In the genomic region with DNA sequence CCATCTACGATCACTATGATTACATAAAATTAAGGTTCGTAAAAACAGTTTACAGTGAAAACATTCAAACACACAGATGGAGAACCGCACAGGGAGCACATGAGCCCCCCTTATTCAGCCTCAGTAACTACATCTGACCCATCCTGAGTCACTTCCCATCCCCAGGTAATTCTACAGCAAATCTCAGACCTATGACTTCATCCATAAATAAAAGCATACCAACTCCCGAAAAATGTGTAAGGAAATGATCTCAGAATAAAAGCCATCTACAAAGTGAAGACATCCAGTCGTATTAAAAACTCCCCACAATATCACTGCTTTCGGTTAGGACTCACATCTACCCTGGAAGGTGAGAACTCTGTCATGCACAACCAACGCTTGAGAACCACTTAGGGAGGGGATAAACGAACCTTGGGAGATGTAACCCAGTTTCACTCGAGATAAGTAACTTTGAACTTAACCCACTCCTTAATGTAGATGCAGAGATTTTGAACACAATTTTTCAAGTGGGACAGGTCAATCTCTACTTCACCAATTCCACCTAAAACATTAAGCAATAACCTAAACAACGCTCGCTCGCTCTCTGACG, we compare ENCODE assay signal across 8 cellular contexts. TPM values are rescaled to one million over a fixed set of nuclear protein-coding genes. Genes with fewer than 3 reads are reported as not detected.
DNase-seq lines count a peak whose midpoint lies in the region; ATAC-seq and TF ChIP-seq lines count a peak whose summit lies in the region.

No MANE protein-coding gene starts in this region.

- DNase-seq in AG04449 (ENCODE audit: low read depth, low spot score) (no peak), HCT116 (ENCODE audit: low read depth, low spot score) (no peak), kidney epithelial cell (ENCODE audit: low read depth) (no peak), thyroid gland (no peak)
- DNase-seq in activated naive CD8-positive, alpha-beta T cell treated with anti-CD3 and anti-CD28 coated beads for 36 hours = no peak

- TF ChIP-seq POLR2A in HCT116 (IDR thresholded peaks at IDR 0.05; ENCODE audit: borderline replicate concordance, extremely low read depth, insufficient read depth, insufficient read length) (no peak), thyroid gland (IDR thresholded peaks at IDR 0.05) (no peak)

- H3K9me3 ChIP-seq in HCT116 (ENCODE audit: control insufficient read depth in 1 of 2, insufficient read depth in 1 of 2, low read depth in 1 of 2, low read length in 2 of 2) = no peaks in the 10 kb centered on the region
- no peaks in the 10 kb centered on the region for H3K9me3 ChIP-seq in thyroid gland

- H4K20me1 ChIP-seq in HCT116 (ENCODE audit: insufficient read depth) = peaks cover 3% of the 10 kb centered on the region; the same call in 1 of the 2 replicates

- peaks cover 64% of the 10 kb centered on the region for H3K79me2 ChIP-seq in HCT116 (ENCODE audit: insufficient read depth, low read length)

- CTCF ChIA-PET in AG04449 (lab: Yijun Ruan, JAX) = interaction anchor here (1.6 kb wide), 1 partner anchor 132 kb away, joined by 6 read pairs; no protein-coding TSS in a partner anchor
- CTCF ChIA-PET in HCT116 (lab: Charles Lee) = no interaction called here

- no peaks in the 10 kb centered on the region for H3K9me3 Mint-ChIP-seq in activated naive CD8-positive, alpha-beta T cell treated with anti-CD3 and anti-CD28 coated beads for 36 hours

- RAD21 ChIA-PET in HCT116 (lab: Charles Lee; ENCODE audit: low non-redundant PET in 1 of 2, low total read pairs in 2 of 2, uncharacterized antibody in 2 of 2, unreplicated experiment in 2 of 2) = no interaction called here

- ATAC-seq in HCT116 = no peak
- no peak for ATAC-seq in GM18858 (IDR thresholded peaks at IDR 0.05; ENCODE audit: unreplicated experiment)
- no peak for ATAC-seq in GM18907 (IDR thresholded peaks at IDR 0.05; ENCODE audit: unreplicated experiment)
- ATAC-seq in HG02642 (IDR thresholded peaks at IDR 0.05; ENCODE audit: poor library complexity, unreplicated experiment) = no peak

- no peak for TF ChIP-seq CTCF in AG04449 (IDR thresholded peaks at IDR 0.05; ENCODE audit: insufficient read depth, low read length, missing control alignments)
- TF ChIP-seq CTCF in HCT116 (IDR thresholded peaks at IDR 0.05 in 2 of 3, conservative IDR thresholded peaks at IDR 0.05 in 1 of 3; ENCODE audit: borderline replicate concordance in 1 of 3, insufficient read depth in 1 of 3, low read depth in 2 of 3, low read length in 2 of 3) = no peak
- TF ChIP-seq CTCF in kidney epithelial cell (IDR thresholded peaks at IDR 0.05; ENCODE audit: insufficient read depth, low read length, poor library complexity, severe bottlenecking) = no peak
- no peak for TF ChIP-seq CTCF in thyroid gland (IDR thresholded peaks at IDR 0.05)

- H3K9me2 ChIP-seq in HCT116 (ENCODE audit: insufficient read depth) = no peaks in the 10 kb centered on the region

- no peaks in the 10 kb centered on the region for H3K27me3 ChIP-seq in HCT116 (ENCODE audit: insufficient read depth, low read length)
- no peaks in the 10 kb centered on the region for H3K27me3 ChIP-seq in kidney epithelial cell (ENCODE audit: control insufficient read depth, insufficient read depth, low read length)
- H3K27me3 ChIP-seq in thyroid gland = no peaks in the 10 kb centered on the region

- peak overlapping the region; percentile 88 for H3K4me2 ChIP-seq in HCT116 (ENCODE audit: low read length)

- intact Hi-C loops in HCT116 (cut with micrococcal nuclease) = no loop called here
- intact Hi-C loops in thyroid gland (cut with DNase I) = loop anchor here (10.0 kb wide), 1 partner anchor 114 kb away; no protein-coding TSS in a partner anchor

- H3K9ac ChIP-seq in HCT116 (ENCODE audit: low read length) = peak overlapping the region; percentile 97

- peak overlapping the region; percentile 89 for H3K27ac Mint-ChIP-seq in activated naive CD8-positive, alpha-beta T cell treated with anti-CD3 and anti-CD28 coated beads for 36 hours

- peak overlapping the region; percentile 88 for H3K4me3 Mint-ChIP-seq in activated naive CD8-positive, alpha-beta T cell treated with anti-CD3 and anti-CD28 coated beads for 36 hours

- H3K4me3 ChIP-seq in AG04449 (ENCODE audit: low read depth, low read length) = peak overlapping the region; percentile 89
- peak overlapping the region; percentile 82 to 91 for H3K4me3 ChIP-seq in HCT116 (replicated peaks in 1 of 2; ENCODE audit: low read depth in 1 of 2, low read length in 2 of 2)
- peak overlapping the region; percentile 91 for H3K4me3 ChIP-seq in kidney epithelial cell (ENCODE audit: low read depth, low read length)
- peak overlapping the region; percentile 78 to 91 (median 84) for H3K4me3 ChIP-seq in thyroid gland (replicated peaks in 1 of 3)

- POLR2A ChIA-PET in AG04449 (lab: Yijun Ruan, JAX) (no interaction called here), HCT116 (lab: Charles Lee) (no interaction called here)

- H3K4me1 ChIP-seq in HCT116 (ENCODE audit: control insufficient read depth in 1 of 2, insufficient read depth in 2 of 2, low read length in 2 of 2) = peaks cover 20 to 34% of the 10 kb centered on the region in 2 experiments
- H3K4me1 ChIP-seq in thyroid gland = peaks cover 19% of the 10 kb centered on the region in 2 donors

- H3K36me3 ChIP-seq in HCT116 (ENCODE audit: control insufficient read depth in 1 of 2, insufficient read depth in 2 of 2, low read length in 2 of 2) (peaks cover 34 to 40% of the 10 kb centered on the region in 2 experiments; a peak in 3 of 4 replicates), kidney epithelial cell (ENCODE audit: control insufficient read depth, insufficient read depth, low read length) (peaks cover 1% of the 10 kb centered on the region), thyroid gland (peaks cover 33% of the 10 kb centered on the region in 2 donors)

- peaks cover 41% of the 10 kb centered on the region for H3K36me3 Mint-ChIP-seq in activated naive CD8-positive, alpha-beta T cell treated with anti-CD3 and anti-CD28 coated beads for 36 hours

- H3K27ac ChIP-seq in HCT116 (ENCODE audit: low read depth, low read length) (peak overlapping the region; percentile 88), thyroid gland (peak overlapping the region; percentile 95 to 100 (median 98))

- H3K27me3 Mint-ChIP-seq in activated naive CD8-positive, alpha-beta T cell treated with anti-CD3 and anti-CD28 coated beads for 36 hours = no peaks in the 10 kb centered on the region

- BruUV-seq in HCT116 (replicated peaks; lab: Mats Ljungman, UMichigan) = TSS peak; percentile 37

- no peak for TF ChIP-seq RAD21 in HCT116 (IDR thresholded peaks at IDR 0.05; ENCODE audit: low read depth)

- no peak overlapping the region for H2AFZ ChIP-seq in HCT116 (ENCODE audit: low read depth, low read length, poor library complexity, severe bottlenecking)

- peaks cover 29% of the 10 kb centered on the region for H3K4me1 Mint-ChIP-seq in activated naive CD8-positive, alpha-beta T cell treated with anti-CD3 and anti-CD28 coated beads for 36 hours

- 28 to 31% methylated on average over 13 of the region's 13 CpGs for whole genome bisulfite sequencing in thyroid gland, 2 donors

TF ChIP-seq in HCT116, 20 proteins besides CTCF, POLR2A, EP300 and RAD21:
- TF ChIP-seq TCF7L2 (IDR thresholded peaks at IDR 0.05; ENCODE audit: borderline replicate concordance, extremely low read depth, insufficient read depth, insufficient read length) (no peak), EZH2 (IDR thresholded peaks at IDR 0.05) (no peak), ELF1 (IDR thresholded peaks at IDR 0.05; ENCODE audit: borderline replicate concordance, low read depth) (no peak)
- TF ChIP-seq, protein P1, sequence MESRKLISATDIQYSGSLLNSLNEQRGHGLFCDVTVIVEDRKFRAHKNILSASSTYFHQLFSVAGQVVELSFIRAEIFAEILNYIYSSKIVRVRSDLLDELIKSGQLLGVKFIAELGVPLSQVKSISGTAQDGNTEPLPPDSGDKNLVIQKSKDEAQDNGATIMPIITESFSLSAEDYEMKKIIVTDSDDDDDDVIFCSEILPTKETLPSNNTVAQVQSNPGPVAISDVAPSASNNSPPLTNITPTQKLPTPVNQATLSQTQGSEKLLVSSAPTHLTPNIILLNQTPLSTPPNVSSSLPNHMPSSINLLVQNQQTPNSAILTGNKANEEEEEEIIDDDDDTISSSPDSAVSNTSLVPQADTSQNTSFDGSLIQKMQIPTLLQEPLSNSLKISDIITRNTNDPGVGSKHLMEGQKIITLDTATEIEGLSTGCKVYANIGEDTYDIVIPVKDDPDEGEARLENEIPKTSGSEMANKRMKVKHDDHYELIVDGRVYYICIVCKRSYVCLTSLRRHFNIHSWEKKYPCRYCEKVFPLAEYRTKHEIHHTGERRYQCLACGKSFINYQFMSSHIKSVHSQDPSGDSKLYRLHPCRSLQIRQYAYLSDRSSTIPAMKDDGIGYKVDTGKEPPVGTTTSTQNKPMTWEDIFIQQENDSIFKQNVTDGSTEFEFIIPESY (IDR thresholded peaks at IDR 0.05; ENCODE audit: extremely low read depth, insufficient replicate concordance, low read length) = no peak
- TF ChIP-seq, protein P2, sequence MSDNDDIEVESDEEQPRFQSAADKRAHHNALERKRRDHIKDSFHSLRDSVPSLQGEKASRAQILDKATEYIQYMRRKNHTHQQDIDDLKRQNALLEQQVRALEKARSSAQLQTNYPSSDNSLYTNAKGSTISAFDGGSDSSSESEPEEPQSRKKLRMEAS (IDR thresholded peaks at IDR 0.05) = no peak
TF ChIP-seq in HCT116: peak in this region for 0.

RNA-seq across cellular contexts. Expression of a gene that starts 1.3 kb away (rescaled TPM):
- total RNA-seq in HCT116 (2021; ENCODE audit: unreplicated experiment) (104 TPM), kidney epithelial cell (48.6 and 64.7 TPM in 2 replicates), thyroid gland (10 to 100 TPM; 33.9 to 61.5 (median 46.6) TPM)
- 61.4 and 63.6 TPM in 2 replicates for polyA plus RNA-seq in HCT116 (2012)
- 100 to 1,000 TPM; 126 to 128 TPM for total RNA-seq in activated naive CD8-positive, alpha-beta T cell treated with anti-CD3 and anti-CD28 coated beads for 36 hours

RNA-seq across cellular contexts. Expression of a gene that starts 57.2 kb away (rescaled TPM):
- total RNA-seq in HCT116 (2021; ENCODE audit: unreplicated experiment) (34.3 TPM), kidney epithelial cell (34.1 and 38.4 TPM in 2 replicates), thyroid gland (10 to 100 TPM; 69.0 to 94.5 (median 75.7) TPM)
- polyA plus RNA-seq in HCT116 (2012) = 20.0 and 24.7 TPM in 2 replicates
- 10 to 100 TPM; 88.9 to 89.6 TPM for total RNA-seq in activated naive CD8-positive, alpha-beta T cell treated with anti-CD3 and anti-CD28 coated beads for 36 hours
